1 cellular context compared by ENCODE assay signal in genomic region chr11:93718057-93718563, GRCh38.
TF ChIP-seq lines count a peak whose summit lies in the region.

No MANE protein-coding gene starts in this region.

TF ChIP-seq in GM12878, 131 proteins besides CTCF, POLR2A, EP300 and RAD21 (continued from another document and continues in another):
- TF ChIP-seq BCL3 (IDR thresholded peaks at IDR 0.05; ENCODE audit: borderline replicate concordance, insufficient read depth, low read depth, low read length, poor library complexity, severe bottlenecking) (no peak), BCLAF1 (IDR thresholded peaks at IDR 0.05) (no peak), ZNF384 (IDR thresholded peaks at IDR 0.05; ENCODE audit: borderline replicate concordance, low read depth, low read length) (no peak), REST (IDR thresholded peaks at IDR 0.05; ENCODE audit: low read depth, low read length) (no peak), RAD51 (IDR thresholded peaks at IDR 0.05) (peak; percentile 24; the same call in 1 of the 2 replicates), CHD2 (IDR thresholded peaks at IDR 0.05; ENCODE audit: borderline replicate concordance, low read depth, low read length) (0 out of 2 replicates have a peak, but pooled peaks have one; percentile 57), BMI1 (IDR thresholded peaks at IDR 0.05; ENCODE audit: borderline replicate concordance) (peak; percentile 64; the same call in 1 of the 2 replicates), YY1 (IDR thresholded peaks at IDR 0.05; ENCODE audit: low read depth, low read length) (peak; percentile 47; the same call in 1 of the 2 replicates), CBX5 (IDR thresholded peaks at IDR 0.05; ENCODE audit: low read depth) (no peak), ZNF274 (IDR thresholded peaks at IDR 0.05; ENCODE audit: insufficient read depth, insufficient read length) (no peak), MTA3 (IDR thresholded peaks at IDR 0.05; ENCODE audit: borderline replicate concordance, low read length) (no peak), JUNB (IDR thresholded peaks at IDR 0.05) (peak; percentile 37; the same call in 1 of the 2 replicates), NR2C1 (IDR thresholded peaks at IDR 0.05) (no peak), ZNF207 (IDR thresholded peaks at IDR 0.05; ENCODE audit: borderline replicate concordance) (no peak), CHD4 (IDR thresholded peaks at IDR 0.05) (no peak), IRF4 (IDR thresholded peaks at IDR 0.05; ENCODE audit: low read depth, low read length) (peak; percentile 66; the same call in 1 of the 2 replicates), WRNIP1 (IDR thresholded peaks at IDR 0.05; ENCODE audit: borderline replicate concordance, low read depth, low read length) (no peak), TCF3 (IDR thresholded peaks at IDR 0.05; ENCODE audit: borderline replicate concordance, insufficient read depth, low read depth, low read length) (no peak), NBN (IDR thresholded peaks at IDR 0.05) (peak; percentile 78), RUNX3 (IDR thresholded peaks at IDR 0.05; ENCODE audit: low read length) (peak; percentile 52), IKZF2 (IDR thresholded peaks at IDR 0.05) (peak; percentile 97 to 98), NFIC (IDR thresholded peaks at IDR 0.05; ENCODE audit: low read depth, low read length) (no peak), NR2C2 (IDR thresholded peaks at IDR 0.05; ENCODE audit: borderline replicate concordance, control insufficient read depth, insufficient read length, low read depth) (no peak), HSF1 (IDR thresholded peaks at IDR 0.05; ENCODE audit: low read depth, low read length) (no peak), RELA (IDR thresholded peaks at IDR 0.05; ENCODE audit: borderline replicate concordance, partially characterized antibody) (no peak), FOS (IDR thresholded peaks at IDR 0.05; ENCODE audit: borderline replicate concordance, extremely low read depth, insufficient read length) (no peak), KAT2A (conservative IDR thresholded peaks at IDR 0.05; ENCODE audit: control insufficient read depth, low read depth, low read length) (no peak), MEF2B (IDR thresholded peaks at IDR 0.05; ENCODE audit: partially characterized antibody, poor library complexity, severe bottlenecking) (peak; percentile 45), SMAD5 (IDR thresholded peaks at IDR 0.05; ENCODE audit: low read depth) (no peak), NFYA (IDR thresholded peaks at IDR 0.05; ENCODE audit: borderline replicate concordance, low read depth, low read length) (no peak), PML (IDR thresholded peaks at IDR 0.05; ENCODE audit: low read length) (no peak), BACH1 (IDR thresholded peaks at IDR 0.05; ENCODE audit: borderline replicate concordance) (peak; percentile 68; the same call in 1 of the 2 replicates), MEF2A (IDR thresholded peaks at IDR 0.05; ENCODE audit: insufficient read depth, low read depth, low read length) (no peak), ASH2L (IDR thresholded peaks at IDR 0.05; ENCODE audit: borderline replicate concordance, low read depth) (no peak), BCL11A (IDR thresholded peaks at IDR 0.05; ENCODE audit: low read depth, low read length) (peak; percentile 58; the same call in 1 of the 2 replicates)
- TF ChIP-seq, protein P1, sequence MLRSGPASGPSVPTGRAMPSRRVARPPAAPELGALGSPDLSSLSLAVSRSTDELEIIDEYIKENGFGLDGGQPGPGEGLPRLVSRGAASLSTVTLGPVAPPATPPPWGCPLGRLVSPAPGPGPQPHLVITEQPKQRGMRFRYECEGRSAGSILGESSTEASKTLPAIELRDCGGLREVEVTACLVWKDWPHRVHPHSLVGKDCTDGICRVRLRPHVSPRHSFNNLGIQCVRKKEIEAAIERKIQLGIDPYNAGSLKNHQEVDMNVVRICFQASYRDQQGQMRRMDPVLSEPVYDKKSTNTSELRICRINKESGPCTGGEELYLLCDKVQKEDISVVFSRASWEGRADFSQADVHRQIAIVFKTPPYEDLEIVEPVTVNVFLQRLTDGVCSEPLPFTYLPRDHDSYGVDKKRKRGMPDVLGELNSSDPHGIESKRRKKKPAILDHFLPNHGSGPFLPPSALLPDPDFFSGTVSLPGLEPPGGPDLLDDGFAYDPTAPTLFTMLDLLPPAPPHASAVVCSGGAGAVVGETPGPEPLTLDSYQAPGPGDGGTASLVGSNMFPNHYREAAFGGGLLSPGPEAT (IDR thresholded peaks at IDR 0.05; ENCODE audit: low read depth), result peak; percentile 87
- TF ChIP-seq, protein P2, sequence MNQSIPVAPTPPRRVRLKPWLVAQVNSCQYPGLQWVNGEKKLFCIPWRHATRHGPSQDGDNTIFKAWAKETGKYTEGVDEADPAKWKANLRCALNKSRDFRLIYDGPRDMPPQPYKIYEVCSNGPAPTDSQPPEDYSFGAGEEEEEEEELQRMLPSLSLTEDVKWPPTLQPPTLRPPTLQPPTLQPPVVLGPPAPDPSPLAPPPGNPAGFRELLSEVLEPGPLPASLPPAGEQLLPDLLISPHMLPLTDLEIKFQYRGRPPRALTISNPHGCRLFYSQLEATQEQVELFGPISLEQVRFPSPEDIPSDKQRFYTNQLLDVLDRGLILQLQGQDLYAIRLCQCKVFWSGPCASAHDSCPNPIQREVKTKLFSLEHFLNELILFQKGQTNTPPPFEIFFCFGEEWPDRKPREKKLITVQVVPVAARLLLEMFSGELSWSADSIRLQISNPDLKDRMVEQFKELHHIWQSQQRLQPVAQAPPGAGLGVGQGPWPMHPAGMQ (IDR thresholded peaks at IDR 0.05; ENCODE audit: borderline replicate concordance), result no peak
- TF ChIP-seq, protein P3, sequence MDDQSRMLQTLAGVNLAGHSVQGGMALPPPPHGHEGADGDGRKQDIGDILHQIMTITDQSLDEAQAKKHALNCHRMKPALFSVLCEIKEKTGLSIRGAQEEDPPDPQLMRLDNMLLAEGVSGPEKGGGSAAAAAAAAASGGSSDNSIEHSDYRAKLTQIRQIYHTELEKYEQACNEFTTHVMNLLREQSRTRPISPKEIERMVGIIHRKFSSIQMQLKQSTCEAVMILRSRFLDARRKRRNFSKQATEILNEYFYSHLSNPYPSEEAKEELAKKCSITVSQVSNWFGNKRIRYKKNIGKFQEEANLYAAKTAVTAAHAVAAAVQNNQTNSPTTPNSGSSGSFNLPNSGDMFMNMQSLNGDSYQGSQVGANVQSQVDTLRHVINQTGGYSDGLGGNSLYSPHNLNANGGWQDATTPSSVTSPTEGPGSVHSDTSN (IDR thresholded peaks at IDR 0.05; ENCODE audit: insufficient replicate concordance, low read depth, low read length), result no peak
- TF ChIP-seq, protein P4, sequence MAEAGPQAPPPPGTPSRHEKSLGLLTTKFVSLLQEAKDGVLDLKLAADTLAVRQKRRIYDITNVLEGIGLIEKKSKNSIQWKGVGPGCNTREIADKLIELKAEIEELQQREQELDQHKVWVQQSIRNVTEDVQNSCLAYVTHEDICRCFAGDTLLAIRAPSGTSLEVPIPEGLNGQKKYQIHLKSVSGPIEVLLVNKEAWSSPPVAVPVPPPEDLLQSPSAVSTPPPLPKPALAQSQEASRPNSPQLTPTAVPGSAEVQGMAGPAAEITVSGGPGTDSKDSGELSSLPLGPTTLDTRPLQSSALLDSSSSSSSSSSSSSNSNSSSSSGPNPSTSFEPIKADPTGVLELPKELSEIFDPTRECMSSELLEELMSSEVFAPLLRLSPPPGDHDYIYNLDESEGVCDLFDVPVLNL (IDR thresholded peaks at IDR 0.05; ENCODE audit: low read depth, low read length), result no peak
- TF ChIP-seq, protein P5, sequence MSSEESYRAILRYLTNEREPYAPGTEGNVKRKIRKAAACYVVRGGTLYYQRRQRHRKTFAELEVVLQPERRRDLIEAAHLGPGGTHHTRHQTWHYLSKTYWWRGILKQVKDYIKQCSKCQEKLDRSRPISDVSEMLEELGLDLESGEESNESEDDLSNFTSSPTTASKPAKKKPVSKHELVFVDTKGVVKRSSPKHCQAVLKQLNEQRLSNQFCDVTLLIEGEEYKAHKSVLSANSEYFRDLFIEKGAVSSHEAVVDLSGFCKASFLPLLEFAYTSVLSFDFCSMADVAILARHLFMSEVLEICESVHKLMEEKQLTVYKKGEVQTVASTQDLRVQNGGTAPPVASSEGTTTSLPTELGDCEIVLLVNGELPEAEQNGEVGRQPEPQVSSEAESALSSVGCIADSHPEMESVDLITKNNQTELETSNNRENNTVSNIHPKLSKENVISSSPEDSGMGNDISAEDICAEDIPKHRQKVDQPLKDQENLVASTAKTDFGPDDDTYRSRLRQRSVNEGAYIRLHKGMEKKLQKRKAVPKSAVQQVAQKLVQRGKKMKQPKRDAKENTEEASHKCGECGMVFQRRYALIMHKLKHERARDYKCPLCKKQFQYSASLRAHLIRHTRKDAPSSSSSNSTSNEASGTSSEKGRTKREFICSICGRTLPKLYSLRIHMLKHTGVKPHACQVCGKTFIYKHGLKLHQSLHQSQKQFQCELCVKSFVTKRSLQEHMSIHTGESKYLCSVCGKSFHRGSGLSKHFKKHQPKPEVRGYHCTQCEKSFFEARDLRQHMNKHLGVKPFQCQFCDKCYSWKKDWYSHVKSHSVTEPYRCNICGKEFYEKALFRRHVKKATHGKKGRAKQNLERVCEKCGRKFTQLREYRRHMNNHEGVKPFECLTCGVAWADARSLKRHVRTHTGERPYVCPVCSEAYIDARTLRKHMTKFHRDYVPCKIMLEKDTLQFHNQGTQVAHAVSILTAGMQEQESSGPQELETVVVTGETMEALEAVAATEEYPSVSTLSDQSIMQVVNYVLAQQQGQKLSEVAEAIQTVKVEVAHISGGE (CRISPR knock-in tag; IDR thresholded peaks at IDR 0.05), result no peak
